In the genomic region with DNA sequence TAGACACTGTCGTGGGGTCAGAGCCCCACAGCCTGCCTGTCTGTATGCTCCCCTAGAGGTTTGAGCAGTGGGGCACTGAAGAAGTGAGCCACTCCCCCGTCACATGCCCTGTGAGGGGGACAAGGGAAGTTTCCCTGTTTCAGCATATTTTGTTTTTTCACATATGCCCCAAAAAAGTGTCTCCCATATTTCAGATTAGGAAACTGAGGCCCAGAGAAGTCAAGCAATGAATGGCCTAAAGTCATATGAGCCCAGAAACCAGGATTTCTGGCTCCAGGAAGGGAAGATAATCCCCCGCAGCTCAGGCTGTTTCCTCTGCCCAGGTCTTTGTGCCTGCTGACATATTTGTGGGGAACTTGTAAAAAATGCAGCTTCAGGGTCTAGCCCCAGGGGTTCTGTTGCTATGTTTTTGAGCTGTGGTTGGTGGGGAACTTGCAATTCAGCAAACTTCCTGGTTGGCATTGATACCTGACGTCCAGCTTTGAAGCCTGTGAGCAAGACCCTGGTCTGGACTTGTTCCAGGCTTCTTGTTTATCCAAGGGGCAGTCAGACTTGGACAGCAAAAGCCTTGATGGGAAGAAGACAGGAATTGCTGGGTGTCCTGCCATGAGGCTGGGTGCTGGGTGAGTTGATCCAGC, we compare ENCODE assay signal across 1 cellular context.
TF ChIP-seq lines count a peak whose summit lies in the region.

No MANE protein-coding gene starts in this region.

TF ChIP-seq in H1, 55 proteins besides CTCF, POLR2A, EP300 and RAD21:
- TF ChIP-seq JUND (IDR thresholded peaks at IDR 0.05; ENCODE audit: low read length) = no peak
- TF ChIP-seq, protein P1, sequence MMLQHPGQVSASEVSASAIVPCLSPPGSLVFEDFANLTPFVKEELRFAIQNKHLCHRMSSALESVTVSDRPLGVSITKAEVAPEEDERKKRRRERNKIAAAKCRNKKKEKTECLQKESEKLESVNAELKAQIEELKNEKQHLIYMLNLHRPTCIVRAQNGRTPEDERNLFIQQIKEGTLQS (IDR thresholded peaks at IDR 0.05; ENCODE audit: insufficient read depth, low read depth, low read length) = no peak
- TF ChIP-seq BACH1 (IDR thresholded peaks at IDR 0.05; ENCODE audit: low read length) = no peak
- TF ChIP-seq SIRT6 (IDR thresholded peaks at IDR 0.05; ENCODE audit: low read length) = no peak
- no peak for TF ChIP-seq RFX5 (IDR thresholded peaks at IDR 0.05; ENCODE audit: borderline replicate concordance, low read depth, low read length)
- no peak for TF ChIP-seq YY1 (IDR thresholded peaks at IDR 0.05; ENCODE audit: low read depth, low read length)
